Comparison of ENCODE assay signal across 16 cellular contexts in genomic region chr7:100390286-100391028, GRCh38.
"Had no signal": no experiment of that assay in that cellular context is flagged by ENCODE, and none has a peak within 500 bp of the region (broad histone marks: within the 10 kb centered on the region; RNA-seq: fewer than 3 reads in every experiment).

No MANE protein-coding gene starts in this region.

- ATAC-seq: activated naive CD4-positive, alpha-beta T cell treated with anti-CD3 and anti-CD28 coated beads, Interleukin-2, amount 50 U/mL, for 72 hours; gastrocnemius medialis; left lung had no signal

- H3K36me3 Mint-ChIP-seq: activated naive CD4-positive, alpha-beta T cell treated with anti-CD3 and anti-CD28 coated beads, Interleukin-2, amount 50 U/mL, for 72 hours had no signal

- H3K27ac Mint-ChIP-seq: activated T-helper 1 cell treated with anti-CD3 and anti-CD28 coated beads, Interleukin-12 subunit alpha, Interleukin-12 subunit beta, Interleukin-2, Interleukin-4 antibody, amounts not matched to agents 30 ng/mL and 10 ng/mL and 1 ng/mL, durations not matched to agents 14 hours and 24 hours and 36 hours had no signal

- H3K4me3 Mint-ChIP-seq: activated T-helper 1 cell treated with anti-CD3 and anti-CD28 coated beads, Interleukin-12 subunit alpha, Interleukin-12 subunit beta, Interleukin-2, Interleukin-4 antibody, amounts not matched to agents 30 ng/mL and 10 ng/mL and 1 ng/mL, durations not matched to agents 14 hours and 24 hours and 36 hours had no signal

- H3K27me3 ChIP-seq: gastrocnemius medialis, ovary, right lobe of liver, stomach, upper lobe of left lung had no signal

- H3K4me2 ChIP-seq: smooth muscle cell had no signal

- H3K36me3 ChIP-seq: gastrocnemius medialis, ovary, right lobe of liver, stomach, upper lobe of left lung had no signal

- DNase-seq: activated CD4-positive, alpha-beta T cell treated with anti-CD3 and anti-CD28 coated beads, Interleukin-2, amount 50 U/mL, for 4 hours; activated gamma-delta T cell treated with Interleukin-2 at 50 U/mL for 16 hours; activated T-cell treated with anti-CD3 and anti-CD28 coated beads for 4 hours; amniotic stem cell; gastrocnemius medialis; head of caudate nucleus; kidney; left lung; ovary; right lobe of liver; stimulated activated CD4-positive, alpha-beta T cell treated with anti-CD3 and anti-CD28 coated beads, Interleukin-4, amount 100 ng/mL, for 1 hour; stomach; upper lobe of left lung had no signal

- H3K9me3 Mint-ChIP-seq: activated naive CD4-positive, alpha-beta T cell treated with anti-CD3 and anti-CD28 coated beads, Interleukin-2, amount 50 U/mL, for 72 hours; activated T-helper 1 cell treated with anti-CD3 and anti-CD28 coated beads, Interleukin-12 subunit alpha, Interleukin-12 subunit beta, Interleukin-2, Interleukin-4 antibody, amounts not matched to agents 30 ng/mL and 10 ng/mL and 1 ng/mL, durations not matched to agents 14 hours and 24 hours and 36 hours had no signal

- H3K4me1 ChIP-seq: left lung, right lobe of liver, stomach had no signal

- H3K27ac ChIP-seq: gastrocnemius medialis, left lung, ovary, right lobe of liver, stomach, upper lobe of left lung had no signal

- H3K4me3 ChIP-seq: gastrocnemius medialis, left lung, ovary, right lobe of liver, smooth muscle cell, stomach, upper lobe of left lung had no signal

- H3K9me3 ChIP-seq: gastrocnemius medialis, left lung, ovary, right lobe of liver, stomach, upper lobe of left lung had no signal
